ENCODE assay signal across 23 cellular contexts in the genomic region with DNA sequence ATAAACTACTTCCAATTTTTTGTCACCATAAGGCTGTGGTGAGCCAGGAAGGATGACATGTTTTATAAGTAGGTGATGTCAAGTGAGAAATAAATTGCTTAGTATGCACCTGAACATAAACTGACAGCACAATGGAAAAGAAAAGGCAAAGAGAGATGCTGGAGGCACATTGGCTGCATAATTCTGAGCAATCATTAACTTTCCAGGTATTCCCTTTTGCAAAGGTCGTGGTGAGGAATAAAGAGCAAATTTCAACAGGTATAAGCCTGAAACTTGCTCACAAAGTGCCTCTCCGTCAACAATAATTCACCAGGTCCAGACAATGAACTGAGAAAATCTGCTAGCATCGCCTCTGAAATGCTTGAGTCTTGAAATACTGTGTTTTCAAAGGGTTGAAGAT. TPM values are rescaled to one million over a fixed set of nuclear protein-coding genes. Genes with fewer than 3 reads are reported as not detected.
A peak's percentile ranks its signal among the peaks of the same experiment; 100 is the strongest.
DNase-seq lines count a peak whose midpoint lies in the region; ATAC-seq and TF ChIP-seq lines count a peak whose summit lies in the region.
"Had no signal": no experiment of that assay in that cellular context is flagged by ENCODE, and none has a peak within 500 bp of the region (broad histone marks: within the 10 kb centered on the region; RNA-seq: fewer than 3 reads in every experiment).

No MANE protein-coding gene starts in this region.

- no peak overlapping the region for H2AFZ ChIP-seq in GM23248

- H3K4me3 ChIP-seq in GM23248: no peak overlapping the region
- H3K4me3 ChIP-seq in skin epidermis: no peak overlapping the region
- H3K4me3 ChIP-seq in A673 (ENCODE audit: low read depth, low read length, poor library complexity, severe bottlenecking): no peak overlapping the region
- H3K4me3 ChIP-seq: dorsolateral prefrontal cortex, smooth muscle cell, upper lobe of left lung had no signal

- DNase-seq in GM23248 (no peak), kidney tubule cell (ENCODE audit: low spot score) (peak; percentile 62), A673 (ENCODE audit: low spot score) (no peak), NCI-H1092 (lab: John Stamatoyannopoulos, UW) (no peak), CD1c-positive myeloid dendritic cell (ENCODE audit: extremely low spot score) (no peak)
- DNase-seq: activated CD4-positive, alpha-beta T cell treated with anti-CD3 and anti-CD28 coated beads, Interleukin-2, amount 10 ng/mL, durations not matched to agents 24 days and 14 days; activated naive CD8-positive, alpha-beta T cell treated with anti-CD3 and anti-CD28 coated beads, Interleukin-2, amount 50 U/mL, for 24 hours; dorsolateral prefrontal cortex; foreskin keratinocyte; H9; kidney glomerular epithelial cell; NCI-H1105 treated with DMSO at 0.1 percent for 48 hours; NCI-H2081 treated with DMSO at 0.1 percent for 48 hours; NCI-H524 treated with DMSO at 0.1 percent for 48 hours; posterior cingulate gyrus; SHP77; stimulated activated CD4-positive, alpha-beta T cell treated with anti-CD3 and anti-CD28 coated beads, Interleukin-2, amount 100 ng/mL, for 48 hours; stimulated activated naive CD8-positive, alpha-beta T cell treated with anti-CD3 and anti-CD28 coated beads, Interleukin-15, Interleukin-2, amounts not matched to agents 100 U/mL and 50 U/mL, for 24 hours; upper lobe of left lung had no signal

- no peaks in the 10 kb centered on the region for H3K27me3 ChIP-seq in GM23248 (replicated peaks; ENCODE audit: insufficient read depth)
- H3K27me3 ChIP-seq in A673 (replicated peaks; ENCODE audit: insufficient read depth, low read depth, low read length, poor library complexity): no peaks in the 10 kb centered on the region
- H3K27me3 ChIP-seq: dorsolateral prefrontal cortex, foreskin keratinocyte, upper lobe of left lung had no signal

- WGBS in GM23248 (ENCODE audit: low coverage in 1 of 2, low lambda C conversion rate in 2 of 2, missing lambda C conversion rate in 2 of 2), 2 experiments: 98 to 100% methylated on average over 3 of the region's 3 CpGs

- POLR2A ChIA-PET in A673 (lab: Charles Lee; ENCODE audit: low non-redundant PET): no interaction called here

- peaks cover 8% of the 10 kb centered on the region for H3K4me1 Mint-ChIP-seq in activated T-helper 17 cell treated with anti-CD3 and anti-CD28 coated beads, Interleukin-2, amount 50 U/mL, for 72 hours

- TF ChIP-seq CTCF in VCaP (conservative IDR thresholded peaks at IDR 0.05) (no peak), A673 (conservative IDR thresholded peaks at IDR 0.05; ENCODE audit: low read depth, low read length) (no peak)

- peaks cover 78% of the 10 kb centered on the region for H3K79me2 ChIP-seq in GM23248 (ENCODE audit: insufficient read depth)

- peaks cover 21% of the 10 kb centered on the region; the same call in 1 of the 2 replicates for H3K36me3 ChIP-seq in GM23248 (ENCODE audit: low read depth)
- H3K36me3 ChIP-seq in A673 (ENCODE audit: insufficient read depth, low read length, poor library complexity, severe bottlenecking): peaks cover 22% of the 10 kb centered on the region

- H3K9me3 ChIP-seq in GM23248 (ENCODE audit: low read depth): no peaks in the 10 kb centered on the region
- H3K9me3 ChIP-seq in A673 (ENCODE audit: low read depth, low read length, poor library complexity, severe bottlenecking): no peaks in the 10 kb centered on the region
- H3K9me3 ChIP-seq: upper lobe of left lung had no signal

- H3K27ac ChIP-seq in GM23248 (peak overlapping the region; percentile 86; the same call in 1 of the 2 replicates), VCaP (peak overlapping the region; percentile 95), skin epidermis (peak overlapping the region in 11 of 21 experiments; percentile 25 to 82 (median 70)), A673 (ENCODE audit: low read depth, low read length, poor library complexity, severe bottlenecking) (no peak overlapping the region)

- H3K4me1 ChIP-seq in GM23248 (ENCODE audit: insufficient read depth) (peaks cover 60% of the 10 kb centered on the region), A673 (ENCODE audit: insufficient read depth, low read length, poor library complexity, severe bottlenecking) (peaks cover 20% of the 10 kb centered on the region)

- BruUV-seq in A673 (replicated peaks; lab: Mats Ljungman, UMichigan): no TSS peak

- H3K9me2 ChIP-seq in GM23248 (ENCODE audit: insufficient read depth): no peaks in the 10 kb centered on the region

- H3K4me3 Mint-ChIP-seq in activated T-helper 17 cell treated with anti-CD3 and anti-CD28 coated beads, Interleukin-2, amount 50 U/mL, for 72 hours: no peak overlapping the region
- H3K4me3 Mint-ChIP-seq: activated CD4-positive, alpha-beta T cell treated with anti-CD3 and anti-CD28 coated beads, Interleukin-2, amount 10 ng/mL, durations not matched to agents 24 days and 14 days; activated naive CD8-positive, alpha-beta T cell treated with anti-CD3 and anti-CD28 coated beads, Interleukin-2, amount 50 U/mL, for 24 hours; H9 had no signal

- no peaks in the 10 kb centered on the region for H3K36me3 Mint-ChIP-seq in activated T-helper 17 cell treated with anti-CD3 and anti-CD28 coated beads, Interleukin-2, amount 50 U/mL, for 72 hours (ENCODE audit: low read depth)

- no peak overlapping the region for H3K4me2 ChIP-seq in GM23248 (ENCODE audit: unreplicated experiment)

- H3K27ac Mint-ChIP-seq in activated T-helper 17 cell treated with anti-CD3 and anti-CD28 coated beads, Interleukin-2, amount 50 U/mL, for 72 hours: no peak overlapping the region
- H3K27ac Mint-ChIP-seq: activated CD4-positive, alpha-beta T cell treated with anti-CD3 and anti-CD28 coated beads, Interleukin-2, amount 10 ng/mL, durations not matched to agents 24 days and 14 days; activated naive CD8-positive, alpha-beta T cell treated with anti-CD3 and anti-CD28 coated beads, Interleukin-2, amount 50 U/mL, for 24 hours; H9 had no signal

- peaks cover 8% of the 10 kb centered on the region for H3K27me3 Mint-ChIP-seq in activated T-helper 17 cell treated with anti-CD3 and anti-CD28 coated beads, Interleukin-2, amount 50 U/mL, for 72 hours

- H3K9ac ChIP-seq in GM23248: no peak overlapping the region

- CTCF ChIA-PET in A673 (lab: Charles Lee): no interaction called here

- peaks cover 56% of the 10 kb centered on the region for H3F3A ChIP-seq in GM23248 (ENCODE audit: insufficient read depth)

- in situ Hi-C loops in GM23248 (cut with MboI): no loop called here

- intact Hi-C loops in A673 (cut with micrococcal nuclease; ENCODE audit: unreplicated experiment): no loop called here

- H4K20me1 ChIP-seq in GM23248 (ENCODE audit: insufficient read depth): no peaks in the 10 kb centered on the region

- ATAC-seq in activated T-helper 17 cell treated with anti-CD3 and anti-CD28 coated beads, Interleukin-2, amount 50 U/mL, for 72 hours (replicated peaks): no peak
- ATAC-seq: activated naive CD8-positive, alpha-beta T cell treated with anti-CD3 and anti-CD28 coated beads, Interleukin-2, amount 50 U/mL, for 24 hours; foreskin keratinocyte; stimulated activated naive CD8-positive, alpha-beta T cell treated with anti-CD3 and anti-CD28 coated beads, Interleukin-15, Interleukin-2, amounts not matched to agents 100 U/mL and 50 U/mL, for 24 hours had no signal

- H3K9me3 Mint-ChIP-seq in activated T-helper 17 cell treated with anti-CD3 and anti-CD28 coated beads, Interleukin-2, amount 50 U/mL, for 72 hours: no peaks in the 10 kb centered on the region
- H3K9me3 Mint-ChIP-seq: activated CD4-positive, alpha-beta T cell treated with anti-CD3 and anti-CD28 coated beads, Interleukin-2, amount 10 ng/mL, durations not matched to agents 24 days and 14 days; activated naive CD8-positive, alpha-beta T cell treated with anti-CD3 and anti-CD28 coated beads, Interleukin-2, amount 50 U/mL, for 24 hours; H9 had no signal

RNA-seq across cellular contexts. Expression of a gene that starts 48.2 kb away (rescaled TPM):
- 383 and 523 TPM in 2 replicates for total RNA-seq in GM23248 (2014; rRNA removed; shearing (Covaris generic))
- 33.9 and 39.4 TPM in 2 replicates for polyA plus RNA-seq in GM23248 (2016; fragmentation: Nextera tagmentation; extraction: Ambion mirVana)
- total RNA-seq in activated T-helper 17 cell treated with anti-CD3 and anti-CD28 coated beads, Interleukin-2, amount 50 U/mL, for 72 hours: 1 to 10 TPM in 1 of 2 donors, under 1 TPM in 1; 0.61 to 1.1 TPM
- total RNA-seq in A673 (2021): 116 and 125 TPM in 2 replicates

Comparison
In these comparisons a context has a peak if more than half of its experiments do, and no peak if none do; other contexts are left out.
1. RNA of a gene that starts 48.2 kb away (total RNA-seq): 383 to 523 TPM in GM23248 and 116 to 125 TPM in A673; 0.61 to 1.1 TPM in activated T-helper 17 cell treated with anti-CD3 and anti-CD28 coated beads, Interleukin-2, amount 50 U/mL, for 72 hours; every median in the first group is over 10 times any median in the second.